Comparison of ENCODE assay signal across 1 cellular context in the genomic region with DNA sequence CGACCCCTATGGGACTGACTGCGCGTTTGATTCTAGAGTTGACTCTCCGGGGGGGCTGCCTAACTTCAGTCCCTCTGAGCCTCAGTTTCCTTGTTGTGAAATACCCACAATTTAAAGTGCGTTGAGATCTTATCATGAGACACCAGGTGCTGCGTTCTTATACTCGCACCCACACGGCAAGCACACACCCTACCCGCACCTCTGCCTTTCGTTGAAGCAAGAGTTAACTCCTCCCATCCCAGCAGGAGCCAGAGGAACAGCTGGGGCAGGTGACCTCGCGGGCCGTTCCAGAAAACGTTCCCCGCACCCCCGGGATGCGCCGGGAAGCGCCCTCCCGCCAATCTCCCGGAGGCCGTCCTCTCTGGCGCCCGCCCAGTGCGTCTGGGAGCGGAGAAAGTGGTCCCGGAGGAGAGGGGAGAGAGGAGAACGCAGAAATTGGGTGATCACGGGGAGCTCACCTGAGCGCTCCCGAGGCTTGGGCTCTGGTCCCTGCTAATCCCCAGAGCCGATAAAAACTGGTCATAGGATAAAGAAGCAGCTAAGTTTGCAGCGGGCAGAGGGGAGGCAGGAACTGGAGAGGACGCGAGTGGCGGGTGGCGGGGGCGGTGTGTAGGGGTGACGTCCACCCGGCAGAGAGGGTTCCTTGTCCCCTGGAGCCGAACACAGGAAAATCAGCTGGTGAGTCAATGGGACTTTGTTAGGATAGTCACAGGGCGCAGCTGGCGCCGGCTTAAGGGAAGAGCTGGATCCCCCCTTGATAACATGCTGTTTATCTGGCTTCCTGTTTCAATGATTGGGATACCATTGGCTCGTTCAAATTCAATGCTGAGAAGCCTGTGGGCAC.
A peak's percentile ranks its signal among the peaks of the same experiment; 100 is the strongest.
TF ChIP-seq lines count a peak whose summit lies in the region.

No MANE protein-coding gene starts in this region.

TF ChIP-seq in HEK293, 187 proteins besides CTCF, POLR2A, EP300 and RAD21 (continued from another document and continues in another):
- TF ChIP-seq, protein P1, sequence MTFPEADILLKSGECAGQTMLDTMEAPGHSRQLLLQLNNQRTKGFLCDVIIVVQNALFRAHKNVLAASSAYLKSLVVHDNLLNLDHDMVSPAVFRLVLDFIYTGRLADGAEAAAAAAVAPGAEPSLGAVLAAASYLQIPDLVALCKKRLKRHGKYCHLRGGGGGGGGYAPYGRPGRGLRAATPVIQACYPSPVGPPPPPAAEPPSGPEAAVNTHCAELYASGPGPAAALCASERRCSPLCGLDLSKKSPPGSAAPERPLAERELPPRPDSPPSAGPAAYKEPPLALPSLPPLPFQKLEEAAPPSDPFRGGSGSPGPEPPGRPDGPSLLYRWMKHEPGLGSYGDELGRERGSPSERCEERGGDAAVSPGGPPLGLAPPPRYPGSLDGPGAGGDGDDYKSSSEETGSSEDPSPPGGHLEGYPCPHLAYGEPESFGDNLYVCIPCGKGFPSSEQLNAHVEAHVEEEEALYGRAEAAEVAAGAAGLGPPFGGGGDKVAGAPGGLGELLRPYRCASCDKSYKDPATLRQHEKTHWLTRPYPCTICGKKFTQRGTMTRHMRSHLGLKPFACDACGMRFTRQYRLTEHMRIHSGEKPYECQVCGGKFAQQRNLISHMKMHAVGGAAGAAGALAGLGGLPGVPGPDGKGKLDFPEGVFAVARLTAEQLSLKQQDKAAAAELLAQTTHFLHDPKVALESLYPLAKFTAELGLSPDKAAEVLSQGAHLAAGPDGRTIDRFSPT (tag by site-specific recombination; IDR thresholded peaks at IDR 0.05), result 0 out of 2 replicates have a peak, but pooled peaks have one; percentile 21
- TF ChIP-seq GLI4 (tag by site-specific recombination; IDR thresholded peaks at IDR 0.05) (no peak), ZNF654 (tag by site-specific recombination; IDR thresholded peaks at IDR 0.05; ENCODE audit: low read depth) (no peak), ZNF530 (tag by site-specific recombination; IDR thresholded peaks at IDR 0.05; ENCODE audit: low read depth) (no peak), ZFP41 (tag by site-specific recombination; IDR thresholded peaks at IDR 0.05; ENCODE audit: borderline replicate concordance) (no peak), ZBTB8A (tag by site-specific recombination; IDR thresholded peaks at IDR 0.05) (0 out of 2 replicates have a peak, but pooled peaks have one; percentile 10), ZBTB21 (tag by site-specific recombination; IDR thresholded peaks at IDR 0.05) (no peak), ZFHX2 (tag by site-specific recombination; conservative IDR thresholded peaks at IDR 0.05) (peak; percentile 90), ZNF776 (tag by site-specific recombination; IDR thresholded peaks at IDR 0.05; ENCODE audit: borderline replicate concordance) (no peak), KLF10 (tag by site-specific recombination; IDR thresholded peaks at IDR 0.05) (peak; percentile 14; the same call in 1 of the 2 replicates), ZNF169 (tag by site-specific recombination; IDR thresholded peaks at IDR 0.05) (no peak), ZNF791 (tag by site-specific recombination; IDR thresholded peaks at IDR 0.05) (no peak), GLIS1 (tag by site-specific recombination; IDR thresholded peaks at IDR 0.05) (peak; percentile 93), ZNF707 (tag by site-specific recombination; IDR thresholded peaks at IDR 0.05) (no peak), ZBTB20 (tag by site-specific recombination; IDR thresholded peaks at IDR 0.05) (peak; percentile 74), ZNF549 (tag by site-specific recombination; IDR thresholded peaks at IDR 0.05) (no peak), ZNF202 (tag by site-specific recombination; IDR thresholded peaks at IDR 0.05; ENCODE audit: borderline replicate concordance) (no peak), ZNF626 (tag by site-specific recombination; IDR thresholded peaks at IDR 0.05) (no peak), ZNF302 (tag by site-specific recombination; IDR thresholded peaks at IDR 0.05; ENCODE audit: low read depth) (no peak), ZNF404 (tag by site-specific recombination; IDR thresholded peaks at IDR 0.05) (no peak), REPIN1 (tag by site-specific recombination; IDR thresholded peaks at IDR 0.05; ENCODE audit: low read depth) (no peak), EGR2 (tag by site-specific recombination; IDR thresholded peaks at IDR 0.05; ENCODE audit: low read depth) (peak; percentile 85), SETDB1 (IDR thresholded peaks at IDR 0.05; ENCODE audit: insufficient read length, low read length) (no peak), ZNF558 (tag by site-specific recombination; IDR thresholded peaks at IDR 0.05) (no peak), PRDM1 (tag by site-specific recombination; IDR thresholded peaks at IDR 0.05) (peak; percentile 92), SCRT1 (tag by site-specific recombination; IDR thresholded peaks at IDR 0.05; ENCODE audit: borderline replicate concordance) (no peak), ZBTB1 (tag by site-specific recombination; IDR thresholded peaks at IDR 0.05) (no peak), ZNF596 (tag by site-specific recombination; IDR thresholded peaks at IDR 0.05) (no peak), BCL11B (tag by site-specific recombination; IDR thresholded peaks at IDR 0.05; ENCODE audit: low read depth) (0 out of 2 replicates have a peak, but pooled peaks have one; percentile 8), ZNF23 (tag by site-specific recombination; IDR thresholded peaks at IDR 0.05; ENCODE audit: borderline replicate concordance) (no peak), MEIS1 (CRISPR knock-in tag; IDR thresholded peaks at IDR 0.05; ENCODE audit: borderline replicate concordance) (no peak), ZFP69B (tag by site-specific recombination; IDR thresholded peaks at IDR 0.05) (peak; percentile 55; the same call in 1 of the 2 replicates), KLF9 (tag by site-specific recombination; IDR thresholded peaks at IDR 0.05; ENCODE audit: low read depth) (0 out of 2 replicates have a peak, but pooled peaks have one; percentile 21), ZNF138 (tag by site-specific recombination; IDR thresholded peaks at IDR 0.05; ENCODE audit: borderline replicate concordance) (no peak), ZNF830 (tag by site-specific recombination; IDR thresholded peaks at IDR 0.05; ENCODE audit: low read depth) (no peak), ZNF561 (tag by site-specific recombination; IDR thresholded peaks at IDR 0.05; ENCODE audit: borderline replicate concordance) (no peak; the same call in 1 of the 2 replicates), ZNF624 (tag by site-specific recombination; IDR thresholded peaks at IDR 0.05) (no peak)
- TF ChIP-seq, protein P2, sequence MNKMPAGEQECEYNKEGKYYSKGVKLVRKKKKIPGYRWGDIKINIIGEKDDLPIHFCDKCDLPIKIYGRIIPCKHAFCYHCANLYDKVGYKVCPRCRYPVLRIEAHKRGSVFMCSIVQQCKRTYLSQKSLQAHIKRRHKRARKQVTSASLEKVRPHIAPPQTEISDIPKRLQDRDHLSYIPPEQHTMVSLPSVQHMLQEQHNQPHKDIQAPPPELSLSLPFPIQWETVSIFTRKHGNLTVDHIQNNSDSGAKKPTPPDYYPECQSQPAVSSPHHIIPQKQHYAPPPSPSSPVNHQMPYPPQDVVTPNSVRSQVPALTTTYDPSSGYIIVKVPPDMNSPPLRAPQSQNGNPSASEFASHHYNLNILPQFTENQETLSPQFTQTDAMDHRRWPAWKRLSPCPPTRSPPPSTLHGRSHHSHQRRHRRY (tag by site-specific recombination; IDR thresholded peaks at IDR 0.05), result no peak
- TF ChIP-seq, protein P3, sequence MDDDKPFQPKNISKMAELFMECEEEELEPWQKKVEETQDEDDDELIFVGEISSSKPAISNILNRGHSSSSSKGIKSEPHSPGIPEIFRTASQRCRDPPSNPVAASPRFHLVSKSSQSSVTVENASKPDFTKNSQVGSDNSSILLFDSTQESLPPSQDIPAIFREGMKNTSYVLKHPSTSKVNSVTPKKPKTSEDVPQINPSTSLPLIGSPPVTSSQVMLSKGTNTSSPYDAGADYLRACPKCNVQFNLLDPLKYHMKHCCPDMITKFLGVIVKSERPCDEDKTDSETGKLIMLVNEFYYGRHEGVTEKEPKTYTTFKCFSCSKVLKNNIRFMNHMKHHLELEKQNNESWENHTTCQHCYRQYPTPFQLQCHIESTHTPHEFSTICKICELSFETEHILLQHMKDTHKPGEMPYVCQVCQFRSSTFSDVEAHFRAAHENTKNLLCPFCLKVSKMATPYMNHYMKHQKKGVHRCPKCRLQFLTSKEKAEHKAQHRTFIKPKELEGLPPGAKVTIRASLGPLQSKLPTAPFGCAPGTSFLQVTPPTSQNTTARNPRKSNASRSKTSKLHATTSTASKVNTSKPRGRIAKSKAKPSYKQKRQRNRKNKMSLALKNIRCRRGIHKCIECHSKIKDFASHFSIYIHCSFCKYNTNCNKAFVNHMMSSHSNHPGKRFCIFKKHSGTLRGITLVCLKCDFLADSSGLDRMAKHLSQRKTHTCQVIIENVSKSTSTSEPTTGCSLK (tag by site-specific recombination; IDR thresholded peaks at IDR 0.05), result no peak
- TF ChIP-seq, protein P4, sequence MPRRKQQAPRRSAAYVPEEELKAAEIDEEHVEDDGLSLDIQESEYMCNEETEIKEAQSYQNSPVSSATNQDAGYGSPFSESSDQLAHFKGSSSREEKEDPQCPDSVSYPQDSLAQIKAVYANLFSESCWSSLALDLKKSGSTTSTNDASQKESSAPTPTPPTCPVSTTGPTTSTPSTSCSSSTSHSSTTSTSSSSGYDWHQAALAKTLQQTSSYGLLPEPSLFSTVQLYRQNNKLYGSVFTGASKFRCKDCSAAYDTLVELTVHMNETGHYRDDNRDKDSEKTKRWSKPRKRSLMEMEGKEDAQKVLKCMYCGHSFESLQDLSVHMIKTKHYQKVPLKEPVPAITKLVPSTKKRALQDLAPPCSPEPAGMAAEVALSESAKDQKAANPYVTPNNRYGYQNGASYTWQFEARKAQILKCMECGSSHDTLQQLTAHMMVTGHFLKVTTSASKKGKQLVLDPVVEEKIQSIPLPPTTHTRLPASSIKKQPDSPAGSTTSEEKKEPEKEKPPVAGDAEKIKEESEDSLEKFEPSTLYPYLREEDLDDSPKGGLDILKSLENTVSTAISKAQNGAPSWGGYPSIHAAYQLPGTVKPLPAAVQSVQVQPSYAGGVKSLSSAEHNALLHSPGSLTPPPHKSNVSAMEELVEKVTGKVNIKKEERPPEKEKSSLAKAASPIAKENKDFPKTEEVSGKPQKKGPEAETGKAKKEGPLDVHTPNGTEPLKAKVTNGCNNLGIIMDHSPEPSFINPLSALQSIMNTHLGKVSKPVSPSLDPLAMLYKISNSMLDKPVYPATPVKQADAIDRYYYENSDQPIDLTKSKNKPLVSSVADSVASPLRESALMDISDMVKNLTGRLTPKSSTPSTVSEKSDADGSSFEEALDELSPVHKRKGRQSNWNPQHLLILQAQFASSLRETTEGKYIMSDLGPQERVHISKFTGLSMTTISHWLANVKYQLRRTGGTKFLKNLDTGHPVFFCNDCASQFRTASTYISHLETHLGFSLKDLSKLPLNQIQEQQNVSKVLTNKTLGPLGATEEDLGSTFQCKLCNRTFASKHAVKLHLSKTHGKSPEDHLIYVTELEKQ (tag by site-specific recombination; IDR thresholded peaks at IDR 0.05; ENCODE audit: borderline replicate concordance), result no peak
- TF ChIP-seq, protein P5, sequence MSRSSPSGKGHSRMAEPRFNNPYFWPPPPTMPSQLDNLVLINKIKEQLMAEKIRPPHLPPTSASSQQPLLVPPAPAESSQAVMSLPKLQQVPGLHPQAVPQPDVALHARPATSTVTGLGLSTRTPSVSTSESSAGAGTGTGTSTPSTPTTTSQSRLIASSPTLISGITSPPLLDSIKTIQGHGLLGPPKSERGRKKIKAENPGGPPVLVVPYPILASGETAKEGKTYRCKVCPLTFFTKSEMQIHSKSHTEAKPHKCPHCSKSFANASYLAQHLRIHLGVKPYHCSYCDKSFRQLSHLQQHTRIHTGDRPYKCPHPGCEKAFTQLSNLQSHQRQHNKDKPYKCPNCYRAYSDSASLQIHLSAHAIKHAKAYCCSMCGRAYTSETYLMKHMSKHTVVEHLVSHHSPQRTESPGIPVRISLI (tag by site-specific recombination; IDR thresholded peaks at IDR 0.05), result no peak
- TF ChIP-seq, protein P6, sequence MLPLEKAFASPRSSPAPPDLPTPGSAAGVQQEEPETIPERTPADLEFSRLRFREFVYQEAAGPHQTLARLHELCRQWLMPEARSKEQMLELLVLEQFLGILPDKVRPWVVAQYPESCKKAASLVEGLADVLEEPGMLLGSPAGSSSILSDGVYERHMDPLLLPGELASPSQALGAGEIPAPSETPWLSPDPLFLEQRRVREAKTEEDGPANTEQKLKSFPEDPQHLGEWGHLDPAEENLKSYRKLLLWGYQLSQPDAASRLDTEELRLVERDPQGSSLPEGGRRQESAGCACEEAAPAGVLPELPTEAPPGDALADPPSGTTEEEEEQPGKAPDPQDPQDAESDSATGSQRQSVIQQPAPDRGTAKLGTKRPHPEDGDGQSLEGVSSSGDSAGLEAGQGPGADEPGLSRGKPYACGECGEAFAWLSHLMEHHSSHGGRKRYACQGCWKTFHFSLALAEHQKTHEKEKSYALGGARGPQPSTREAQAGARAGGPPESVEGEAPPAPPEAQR (tag by site-specific recombination; IDR thresholded peaks at IDR 0.05), result no peak
- TF ChIP-seq, protein P7, sequence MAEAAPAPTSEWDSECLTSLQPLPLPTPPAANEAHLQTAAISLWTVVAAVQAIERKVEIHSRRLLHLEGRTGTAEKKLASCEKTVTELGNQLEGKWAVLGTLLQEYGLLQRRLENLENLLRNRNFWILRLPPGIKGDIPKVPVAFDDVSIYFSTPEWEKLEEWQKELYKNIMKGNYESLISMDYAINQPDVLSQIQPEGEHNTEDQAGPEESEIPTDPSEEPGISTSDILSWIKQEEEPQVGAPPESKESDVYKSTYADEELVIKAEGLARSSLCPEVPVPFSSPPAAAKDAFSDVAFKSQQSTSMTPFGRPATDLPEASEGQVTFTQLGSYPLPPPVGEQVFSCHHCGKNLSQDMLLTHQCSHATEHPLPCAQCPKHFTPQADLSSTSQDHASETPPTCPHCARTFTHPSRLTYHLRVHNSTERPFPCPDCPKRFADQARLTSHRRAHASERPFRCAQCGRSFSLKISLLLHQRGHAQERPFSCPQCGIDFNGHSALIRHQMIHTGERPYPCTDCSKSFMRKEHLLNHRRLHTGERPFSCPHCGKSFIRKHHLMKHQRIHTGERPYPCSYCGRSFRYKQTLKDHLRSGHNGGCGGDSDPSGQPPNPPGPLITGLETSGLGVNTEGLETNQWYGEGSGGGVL (tag by site-specific recombination; IDR thresholded peaks at IDR 0.05), result peak; percentile 94
- TF ChIP-seq, protein P8, sequence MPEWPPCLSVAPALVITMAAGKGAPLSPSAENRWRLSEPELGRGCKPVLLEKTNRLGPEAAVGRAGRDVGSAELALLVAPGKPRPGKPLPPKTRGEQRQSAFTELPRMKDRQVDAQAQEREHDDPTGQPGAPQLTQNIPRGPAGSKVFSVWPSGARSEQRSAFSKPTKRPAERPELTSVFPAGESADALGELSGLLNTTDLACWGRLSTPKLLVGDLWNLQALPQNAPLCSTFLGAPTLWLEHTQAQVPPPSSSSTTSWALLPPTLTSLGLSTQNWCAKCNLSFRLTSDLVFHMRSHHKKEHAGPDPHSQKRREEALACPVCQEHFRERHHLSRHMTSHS (tag by site-specific recombination; IDR thresholded peaks at IDR 0.05), result no peak
- TF ChIP-seq, protein P9, sequence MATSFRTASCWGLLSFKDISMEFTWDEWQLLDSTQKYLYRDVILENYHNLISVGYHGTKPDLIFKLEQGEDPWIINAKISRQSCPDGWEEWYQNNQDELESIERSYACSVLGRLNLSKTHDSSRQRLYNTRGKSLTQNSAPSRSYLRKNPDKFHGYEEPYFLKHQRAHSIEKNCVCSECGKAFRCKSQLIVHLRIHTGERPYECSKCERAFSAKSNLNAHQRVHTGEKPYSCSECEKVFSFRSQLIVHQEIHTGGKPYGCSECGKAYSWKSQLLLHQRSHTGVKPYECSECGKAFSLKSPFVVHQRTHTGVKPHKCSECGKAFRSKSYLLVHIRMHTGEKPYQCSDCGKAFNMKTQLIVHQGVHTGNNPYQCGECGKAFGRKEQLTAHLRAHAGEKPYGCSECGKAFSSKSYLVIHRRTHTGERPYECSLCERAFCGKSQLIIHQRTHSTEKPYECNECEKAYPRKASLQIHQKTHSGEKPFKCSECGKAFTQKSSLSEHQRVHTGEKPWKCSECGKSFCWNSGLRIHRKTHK (tag by site-specific recombination; IDR thresholded peaks at IDR 0.05), result no peak
